Comparison of ENCODE assay signal across 18 cellular contexts in the genomic region with DNA sequence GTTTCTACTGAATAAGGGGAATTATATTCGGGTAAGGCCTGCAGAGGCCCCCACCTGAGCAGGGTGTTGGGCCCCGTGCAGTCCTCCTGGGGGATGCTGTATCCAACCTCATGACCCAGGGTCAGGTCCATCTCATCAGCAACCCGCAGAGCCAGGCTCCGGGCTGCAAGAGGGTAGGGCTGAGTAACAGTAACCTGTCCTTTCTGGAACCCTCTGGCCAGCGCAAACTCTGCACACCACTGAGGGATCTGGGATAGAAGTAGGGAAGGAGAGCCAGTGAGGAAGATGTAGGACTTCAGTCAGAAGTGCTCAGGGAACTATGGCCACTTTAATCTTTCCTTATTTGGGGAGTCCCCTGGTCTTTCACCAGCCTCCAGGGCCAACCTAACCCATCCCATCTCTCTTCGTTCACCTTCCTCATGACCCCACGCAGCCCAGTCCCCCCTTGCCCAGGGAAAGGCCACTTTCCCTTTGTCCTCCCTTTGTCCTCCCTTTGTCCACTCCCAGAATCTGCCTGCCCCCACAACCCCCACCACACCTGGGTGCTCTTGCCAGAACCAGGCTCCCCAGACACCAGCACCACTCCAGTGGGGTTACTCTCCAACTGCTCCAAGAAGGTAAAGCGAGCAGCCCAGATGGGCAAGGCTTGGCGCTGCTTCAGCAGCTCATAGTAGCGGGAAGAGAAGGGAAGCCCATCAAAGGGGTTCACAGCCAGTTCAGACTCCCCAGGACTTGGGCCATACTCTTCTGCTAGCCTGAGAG. TPM values are rescaled to one million over a fixed set of nuclear protein-coding genes. Genes with fewer than 3 reads are reported as not detected.
DNase-seq lines count a peak whose midpoint lies in the region; ATAC-seq, FAIRE-seq and TF ChIP-seq lines count a peak whose summit lies in the region.
"Had no signal": no experiment of that assay in that cellular context is flagged by ENCODE, and none has a peak within 500 bp of the region (broad histone marks: within the 10 kb centered on the region; RNA-seq: fewer than 3 reads in every experiment).

No MANE protein-coding gene starts in this region.

- H3K4me3 ChIP-seq in keratinocyte (ENCODE audit: control insufficient read depth in 2 of 3, extremely low read depth in 1 of 3, insufficient read depth in 2 of 3, low read depth in 1 of 3, low read length in 3 of 3), result peak overlapping the region in 1 of 3 experiments; percentile 11
- no peak overlapping the region for H3K4me3 ChIP-seq in gastrocnemius medialis
- H3K4me3 ChIP-seq: SJSA1 had no signal

- in situ Hi-C loops in gastrocnemius medialis (cut with MboI; ENCODE audit: low sequenced_read_pairs in 4 of 4), result loop anchor here in 1 of 4 donors (25.0 kb wide), 1 partner anchor 1288 kb away; a partner anchor contains a TSS

- peaks cover 31% of the 10 kb centered on the region for H3K79me2 ChIP-seq in keratinocyte (ENCODE audit: control insufficient read depth, insufficient read depth, low read length)

- no peak for ATAC-seq in activated T-cell treated with anti-CD3 and anti-CD28 coated beads, Interleukin-2, amount 50 U/mL, for 4 hours
- ATAC-seq in stimulated activated naive B cell treated with anti-CD40 and anti-IgM and Interleukin-4, amounts not matched to agents 10 μg/mL and 1 μg/mL and 100 μg/mL, for 72 hours (replicated peaks), result no peak
- ATAC-seq in gastrocnemius medialis, result no peak

- H3K4me1 Mint-ChIP-seq in activated T-cell treated with anti-CD3 and anti-CD28 coated beads, Interleukin-2, amount 50 U/mL, for 24 hours (ENCODE audit: low read depth), result peaks cover 23% of the 10 kb centered on the region
- H3K4me1 Mint-ChIP-seq in activated T-cell treated with anti-CD3 and anti-CD28 coated beads, Interleukin-2, amount 50 U/mL, for 4 hours (ENCODE audit: low read depth), result peaks cover 24% of the 10 kb centered on the region
- peaks cover 19% of the 10 kb centered on the region for H3K4me1 Mint-ChIP-seq in chondrocyte (ENCODE audit: low read depth)
- H3K4me1 Mint-ChIP-seq in stimulated activated naive B cell treated with anti-CD40 and anti-IgM and Interleukin-4, amounts not matched to agents 10 μg/mL and 1 μg/mL and 100 μg/mL, for 72 hours, result peaks cover 22 to 29% of the 10 kb centered on the region in 2 donors
- peaks cover 13% of the 10 kb centered on the region for H3K4me1 Mint-ChIP-seq in mesothelial cell of epicardium

- no peaks in the 10 kb centered on the region for H4K20me1 ChIP-seq in keratinocyte (ENCODE audit: control insufficient read depth, extremely low read depth, insufficient read depth, low read length)

- no peaks in the 10 kb centered on the region for H3K9me3 Mint-ChIP-seq in activated T-cell treated with anti-CD3 and anti-CD28 coated beads, Interleukin-2, amount 50 U/mL, for 24 hours
- no peaks in the 10 kb centered on the region for H3K9me3 Mint-ChIP-seq in activated T-cell treated with anti-CD3 and anti-CD28 coated beads, Interleukin-2, amount 50 U/mL, for 4 hours
- H3K9me3 Mint-ChIP-seq in chondrocyte (ENCODE audit: low read depth) (no peaks in the 10 kb centered on the region), mesothelial cell of epicardium (peaks cover 6% of the 10 kb centered on the region)
- peaks cover 7 to 10% of the 10 kb centered on the region in 2 donors for H3K9me3 Mint-ChIP-seq in stimulated activated naive B cell treated with anti-CD40 and anti-IgM and Interleukin-4, amounts not matched to agents 10 μg/mL and 1 μg/mL and 100 μg/mL, for 72 hours
- H3K9me3 Mint-ChIP-seq: H9 had no signal

- H3K4me2 ChIP-seq in keratinocyte (ENCODE audit: control insufficient read depth, extremely low read depth, insufficient read depth, low read depth, low read length), result peak overlapping the region; percentile 56

- peak overlapping the region; percentile 62 for H3K9ac ChIP-seq in keratinocyte (ENCODE audit: control insufficient read depth, extremely low read depth, insufficient read depth, low read length)

- H3K27ac Mint-ChIP-seq in activated T-cell treated with anti-CD3 and anti-CD28 coated beads, Interleukin-2, amount 50 U/mL, for 24 hours, result peak overlapping the region; percentile 38
- H3K27ac Mint-ChIP-seq in chondrocyte (ENCODE audit: unreplicated experiment) (no peak overlapping the region), mesothelial cell of epicardium (no peak overlapping the region)
- H3K27ac Mint-ChIP-seq in stimulated activated naive B cell treated with anti-CD40 and anti-IgM and Interleukin-4, amounts not matched to agents 10 μg/mL and 1 μg/mL and 100 μg/mL, for 72 hours, result peak overlapping the region; percentile 25

- no peak overlapping the region for H3K4me3 Mint-ChIP-seq in activated T-cell treated with anti-CD3 and anti-CD28 coated beads, Interleukin-2, amount 50 U/mL, for 24 hours
- no peak overlapping the region for H3K4me3 Mint-ChIP-seq in activated T-cell treated with anti-CD3 and anti-CD28 coated beads, Interleukin-2, amount 50 U/mL, for 4 hours
- no peak overlapping the region for H3K4me3 Mint-ChIP-seq in chondrocyte (ENCODE audit: unreplicated experiment)
- H3K4me3 Mint-ChIP-seq in stimulated activated naive B cell treated with anti-CD40 and anti-IgM and Interleukin-4, amounts not matched to agents 10 μg/mL and 1 μg/mL and 100 μg/mL, for 72 hours, result no peak overlapping the region
- no peak overlapping the region for H3K4me3 Mint-ChIP-seq in mesothelial cell of epicardium
- H3K4me3 Mint-ChIP-seq: H9 had no signal

- H2AFZ ChIP-seq in keratinocyte (ENCODE audit: control insufficient read depth, low read length), result no peak overlapping the region

- H3K27me3 ChIP-seq in keratinocyte (ENCODE audit: control insufficient read depth, extremely low read depth, insufficient read depth, low read length) (no peaks in the 10 kb centered on the region), gastrocnemius medialis (peaks cover 4 to 9% (median 8%) of the 10 kb centered on the region in 3 donors)

- TF ChIP-seq CTCF in chondrocyte (IDR thresholded peaks at IDR 0.05) (no peak), keratinocyte (optimal IDR thresholded peaks at IDR 0.05 in 1 of 3, IDR thresholded peaks at IDR 0.05 in 1 of 3, conservative IDR thresholded peaks at IDR 0.05 in 1 of 3; ENCODE audit: extremely low read depth in 1 of 3, insufficient read depth in 2 of 3, low read length in 3 of 3) (no peak), mesothelial cell of epicardium (IDR thresholded peaks at IDR 0.05; ENCODE audit: unreplicated experiment) (no peak), gastrocnemius medialis (IDR thresholded peaks at IDR 0.05 in 4 of 5, conservative IDR thresholded peaks at IDR 0.05 in 1 of 5) (no peak)

- dilution Hi-C loops in keratinocyte (cut with MboI; ENCODE audit: extremely low pct_ligation_motif_present, low sequenced_read_pairs), result no loop called here

- H3K36me3 ChIP-seq in keratinocyte (ENCODE audit: control insufficient read depth in 2 of 2, extremely low read depth in 1 of 2, insufficient read depth in 2 of 2, low read length in 2 of 2) (peaks cover 12 to 30% of the 10 kb centered on the region in 2 experiments), gastrocnemius medialis (peaks cover 0 to 29% of the 10 kb centered on the region in 2 donors)

- no peak for FAIRE-seq in keratinocyte (lab: Jason Lieb, UNC)

- peaks cover 46% of the 10 kb centered on the region for H3K36me3 Mint-ChIP-seq in activated T-cell treated with anti-CD3 and anti-CD28 coated beads, Interleukin-2, amount 50 U/mL, for 24 hours (ENCODE audit: low read depth)
- peaks cover 27% of the 10 kb centered on the region for H3K36me3 Mint-ChIP-seq in activated T-cell treated with anti-CD3 and anti-CD28 coated beads, Interleukin-2, amount 50 U/mL, for 4 hours (ENCODE audit: insufficient read depth)
- peaks cover 19% of the 10 kb centered on the region for H3K36me3 Mint-ChIP-seq in chondrocyte (ENCODE audit: low read depth)
- H3K36me3 Mint-ChIP-seq in stimulated activated naive B cell treated with anti-CD40 and anti-IgM and Interleukin-4, amounts not matched to agents 10 μg/mL and 1 μg/mL and 100 μg/mL, for 72 hours, result peaks cover 51 to 55% of the 10 kb centered on the region in 2 donors
- peaks cover 24% of the 10 kb centered on the region for H3K36me3 Mint-ChIP-seq in mesothelial cell of epicardium

- H3K4me1 ChIP-seq in keratinocyte (ENCODE audit: control insufficient read depth, extremely low read depth, insufficient read depth, low read length), result peaks cover 28% of the 10 kb centered on the region
- peaks cover 10 to 17% of the 10 kb centered on the region in 2 donors for H3K4me1 ChIP-seq in gastrocnemius medialis

- no peak for TF ChIP-seq POLR2A in gastrocnemius medialis (IDR thresholded peaks at IDR 0.05)

- H3K27me3 Mint-ChIP-seq in activated T-cell treated with anti-CD3 and anti-CD28 coated beads, Interleukin-2, amount 50 U/mL, for 24 hours, result peaks cover 7% of the 10 kb centered on the region
- H3K27me3 Mint-ChIP-seq in activated T-cell treated with anti-CD3 and anti-CD28 coated beads, Interleukin-2, amount 50 U/mL, for 4 hours (ENCODE audit: low read depth), result peaks cover 16% of the 10 kb centered on the region
- H3K27me3 Mint-ChIP-seq in chondrocyte (ENCODE audit: low read depth), result peaks cover 19% of the 10 kb centered on the region
- peaks cover 7 to 16% of the 10 kb centered on the region in 2 donors for H3K27me3 Mint-ChIP-seq in stimulated activated naive B cell treated with anti-CD40 and anti-IgM and Interleukin-4, amounts not matched to agents 10 μg/mL and 1 μg/mL and 100 μg/mL, for 72 hours
- peaks cover 35% of the 10 kb centered on the region for H3K27me3 Mint-ChIP-seq in mesothelial cell of epicardium (ENCODE audit: low read depth)

- H3K9me1 ChIP-seq in keratinocyte (ENCODE audit: control insufficient read depth, extremely low read depth, insufficient read depth, low read length), result no peaks in the 10 kb centered on the region

- H3K9me3 ChIP-seq in keratinocyte (ENCODE audit: control insufficient read depth, low read depth, low read length) (no peaks in the 10 kb centered on the region), gastrocnemius medialis (no peaks in the 10 kb centered on the region)
- H3K9me3 ChIP-seq: SJSA1 had no signal

- intact Hi-C loops in gastrocnemius medialis (cut with DNase I; ENCODE audit: low total_unique reads), result loop anchor here (10.0 kb wide), 1 partner anchor 310 kb away; a partner anchor contains a TSS

- H3K27ac ChIP-seq in keratinocyte (ENCODE audit: control insufficient read depth, insufficient read depth, low read length) (peak overlapping the region; percentile 78), gastrocnemius medialis (no peak overlapping the region)
- H3K27ac ChIP-seq: SJSA1 had no signal

- no peak for DNase-seq in activated T-cell treated with anti-CD3 and anti-CD28 coated beads, Interleukin-2, amount 50 U/mL, for 24 hours
- DNase-seq in activated T-cell treated with anti-CD3 and anti-CD28 coated beads, Interleukin-2, amount 50 U/mL, for 4 hours, result no peak
- peak; percentile 72 for DNase-seq in chondrocyte (ENCODE audit: low spot score)
- no peak for DNase-seq in keratinocyte (ENCODE audit: low read depth, low spot score)
- DNase-seq in stimulated activated naive B cell treated with anti-CD40 and anti-IgM and Interleukin-4, amounts not matched to agents 10 μg/mL and 1 μg/mL and 100 μg/mL, for 72 hours, result no peak
- no peak for DNase-seq in mesothelial cell of epicardium (ENCODE audit: low spot score in 2 of 2, unreplicated experiment in 2 of 2)
- no peak for DNase-seq in HCEC 1CT
- no peak for DNase-seq in gastrocnemius medialis
- DNase-seq: 8988T, C1 segment of cervical spinal cord, EL, H9, IMR-90, NCI-H226, NCI-H526, RPMI8226 had no signal

RNA-seq across cellular contexts. Expression of a gene that starts 0.9 kb away (rescaled TPM):
- under 1 TPM; 0.28 to 0.34 (median 0.30) TPM for total RNA-seq in activated T-cell treated with anti-CD3 and anti-CD28 coated beads, Interleukin-2, amount 50 U/mL, for 4 hours
- total RNA-seq in chondrocyte (0.34 TPM in 1 of 3 replicates, not detected in the others), mesothelial cell of epicardium (0.16 to 0.42 TPM (median 0.29 TPM) in 3 replicates), gastrocnemius medialis (under 1 TPM in 1 of 4 donors, not detected in 3; 0.24 TPM)
- polyA plus RNA-seq in keratinocyte, result 5.7 to 10.2 TPM (median 5.9 TPM) in 3 replicates
- polyA plus RNA-seq in keratinocyte (2011; ENCODE audit: low read depth), result 3.4 TPM
- polyA plus RNA-seq in keratinocyte (2011; cell fraction: cytosol; rRNA removed), result 2.8 and 3.4 TPM in 2 replicates
- polyA plus RNA-seq in keratinocyte (2011; cell fraction: nucleus; rRNA removed), result 28.6 and 31.7 TPM in 2 replicates
- 2.9 and 5.9 TPM in 2 replicates for polyA plus RNA-seq in keratinocyte (2012; ENCODE audit: low replicate concordance)
- 0.98 to 6.3 TPM (median 4.8 TPM) in 3 replicates for polyA minus RNA-seq in keratinocyte
- polyA minus RNA-seq in keratinocyte (2011; cell fraction: cytosol; rRNA and poly(A)+ RNA removed), result 2.9 TPM
- polyA minus RNA-seq in keratinocyte (2011; cell fraction: nucleus; rRNA and poly(A)+ RNA removed), result 3.2 and 5.7 TPM in 2 replicates
- total RNA-seq: IMR-90, SJSA1 had no signal

RNA-seq across cellular contexts. Expression of a gene that starts 4.4 kb away (rescaled TPM):
- 100 to 1,000 TPM; 200 to 204 (median 203) TPM for total RNA-seq in activated T-cell treated with anti-CD3 and anti-CD28 coated beads, Interleukin-2, amount 50 U/mL, for 4 hours
- 76.8 to 94.3 TPM (median 79.8 TPM) in 3 replicates for total RNA-seq in chondrocyte
- polyA plus RNA-seq in keratinocyte, result 94.9 to 141 TPM (median 114 TPM) in 3 replicates
- 67.0 TPM for polyA plus RNA-seq in keratinocyte (2011; ENCODE audit: low read depth)
- polyA plus RNA-seq in keratinocyte (2011; cell fraction: cytosol; rRNA removed), result 80.9 and 85.3 TPM in 2 replicates
- 290 and 315 TPM in 2 replicates for polyA plus RNA-seq in keratinocyte (2011; cell fraction: nucleus; rRNA removed)
- 91.4 and 132 TPM in 2 replicates for polyA plus RNA-seq in keratinocyte (2012; ENCODE audit: low replicate concordance)
- polyA minus RNA-seq in keratinocyte, result 95.5 to 104 TPM (median 98.0 TPM) in 3 replicates
- 87.1 TPM for polyA minus RNA-seq in keratinocyte (2011; cell fraction: cytosol; rRNA and poly(A)+ RNA removed)
- polyA minus RNA-seq in keratinocyte (2011; cell fraction: nucleus; rRNA and poly(A)+ RNA removed), result 54.7 and 60.1 TPM in 2 replicates
- total RNA-seq in mesothelial cell of epicardium, result 86.2 to 89.4 TPM (median 86.8 TPM) in 3 replicates
- total RNA-seq in gastrocnemius medialis, result 100 to 1,000 TPM; 112 to 148 (median 115) TPM

RNA-seq across cellular contexts. Expression of a gene that starts 4.6 kb away (rescaled TPM):
- total RNA-seq in activated T-cell treated with anti-CD3 and anti-CD28 coated beads, Interleukin-2, amount 50 U/mL, for 4 hours, result 10 to 100 TPM; 46.2 to 54.6 (median 50.5) TPM
- total RNA-seq in chondrocyte (23.8 to 31.2 TPM (median 24.2 TPM) in 3 replicates), mesothelial cell of epicardium (25.1 to 26.1 TPM (median 25.7 TPM) in 3 replicates), gastrocnemius medialis (10 to 100 TPM; 24.2 to 38.5 (median 29.4) TPM)
- 25.5 to 30.8 TPM (median 27.8 TPM) in 3 replicates for polyA plus RNA-seq in keratinocyte
- 9.8 TPM for polyA plus RNA-seq in keratinocyte (2011; ENCODE audit: low read depth)
- 22.1 and 24.5 TPM in 2 replicates for polyA plus RNA-seq in keratinocyte (2011; cell fraction: cytosol; rRNA removed)
- polyA plus RNA-seq in keratinocyte (2011; cell fraction: nucleus; rRNA removed), result 41.7 and 47.6 TPM in 2 replicates
- 24.8 and 27.4 TPM in 2 replicates for polyA plus RNA-seq in keratinocyte (2012; ENCODE audit: low replicate concordance)
- 25.3 to 46.8 TPM (median 32.1 TPM) in 3 replicates for polyA minus RNA-seq in keratinocyte
- polyA minus RNA-seq in keratinocyte (2011; cell fraction: cytosol; rRNA and poly(A)+ RNA removed), result 17.6 TPM
- 16.9 and 17.5 TPM in 2 replicates for polyA minus RNA-seq in keratinocyte (2011; cell fraction: nucleus; rRNA and poly(A)+ RNA removed)

RNA-seq across cellular contexts. Expression of a gene that starts 10.9 kb away (rescaled TPM):
- not detected for total RNA-seq in activated T-cell treated with anti-CD3 and anti-CD28 coated beads, Interleukin-2, amount 50 U/mL, for 4 hours
- total RNA-seq in chondrocyte (0.10 TPM in 1 of 3 replicates, not detected in the others), mesothelial cell of epicardium (0.18 TPM in 1 of 3 replicates, not detected in the others), gastrocnemius medialis (not detected)
- not detected in 3 replicates for polyA plus RNA-seq in keratinocyte
- not detected for polyA plus RNA-seq in keratinocyte (2011; ENCODE audit: low read depth)
- not detected in 2 replicates for polyA plus RNA-seq in keratinocyte (2011; cell fraction: cytosol; rRNA removed)
- not detected in 2 replicates for polyA plus RNA-seq in keratinocyte (2011; cell fraction: nucleus; rRNA removed)
- 0.35 TPM in 1 of 2 replicates, not detected in the other for polyA plus RNA-seq in keratinocyte (2012; ENCODE audit: low replicate concordance)
- not detected in 3 replicates for polyA minus RNA-seq in keratinocyte
- polyA minus RNA-seq in keratinocyte (2011; cell fraction: cytosol; rRNA and poly(A)+ RNA removed), result not detected
- not detected in 2 replicates for polyA minus RNA-seq in keratinocyte (2011; cell fraction: nucleus; rRNA and poly(A)+ RNA removed)
- total RNA-seq: IMR-90, OCI-LY7, SJSA1 had no signal
- polyA plus RNA-seq: IMR-90 had no signal

RNA-seq across cellular contexts. Expression of a gene that starts 17.6 kb away (rescaled TPM):
- 10 to 100 TPM; 21.7 to 32.4 (median 28.8) TPM for total RNA-seq in activated T-cell treated with anti-CD3 and anti-CD28 coated beads, Interleukin-2, amount 50 U/mL, for 4 hours
- 26.1 to 30.7 TPM (median 30.0 TPM) in 3 replicates for total RNA-seq in chondrocyte
- polyA plus RNA-seq in keratinocyte, result 29.1 to 42.2 TPM (median 33.6 TPM) in 3 replicates
- 11.9 TPM for polyA plus RNA-seq in keratinocyte (2011; ENCODE audit: low read depth)
- polyA plus RNA-seq in keratinocyte (2011; cell fraction: cytosol; rRNA removed), result 33.7 and 37.3 TPM in 2 replicates
- 37.5 and 60.1 TPM in 2 replicates for polyA plus RNA-seq in keratinocyte (2011; cell fraction: nucleus; rRNA removed)
- 25.2 and 38.6 TPM in 2 replicates for polyA plus RNA-seq in keratinocyte (2012; ENCODE audit: low replicate concordance)
- polyA minus RNA-seq in keratinocyte, result 31.6 to 65.7 TPM (median 37.2 TPM) in 3 replicates
- 43.2 TPM for polyA minus RNA-seq in keratinocyte (2011; cell fraction: cytosol; rRNA and poly(A)+ RNA removed)
- 9.6 and 10.9 TPM in 2 replicates for polyA minus RNA-seq in keratinocyte (2011; cell fraction: nucleus; rRNA and poly(A)+ RNA removed)
- 17.0 to 23.0 TPM (median 20.3 TPM) in 3 replicates for total RNA-seq in mesothelial cell of epicardium
- total RNA-seq in gastrocnemius medialis, result 10 to 100 TPM; 14.2 to 23.6 (median 20.0) TPM

Comparison
In these comparisons a context has a peak if more than half of its experiments do, and no peak if none do; other contexts are left out.
1. H3K27ac Mint-ChIP-seq: peak in activated T-cell treated with anti-CD3 and anti-CD28 coated beads, Interleukin-2, amount 50 U/mL, for 24 hours (single experiment) and stimulated activated naive B cell treated with anti-CD40 and anti-IgM and Interleukin-4, amounts not matched to agents 10 μg/mL and 1 μg/mL and 100 μg/mL, for 72 hours (single experiment); none in chondrocyte (single experiment) and mesothelial cell of epicardium (single experiment).